ENCODE assay signal across 9 cellular contexts in the genomic region with DNA sequence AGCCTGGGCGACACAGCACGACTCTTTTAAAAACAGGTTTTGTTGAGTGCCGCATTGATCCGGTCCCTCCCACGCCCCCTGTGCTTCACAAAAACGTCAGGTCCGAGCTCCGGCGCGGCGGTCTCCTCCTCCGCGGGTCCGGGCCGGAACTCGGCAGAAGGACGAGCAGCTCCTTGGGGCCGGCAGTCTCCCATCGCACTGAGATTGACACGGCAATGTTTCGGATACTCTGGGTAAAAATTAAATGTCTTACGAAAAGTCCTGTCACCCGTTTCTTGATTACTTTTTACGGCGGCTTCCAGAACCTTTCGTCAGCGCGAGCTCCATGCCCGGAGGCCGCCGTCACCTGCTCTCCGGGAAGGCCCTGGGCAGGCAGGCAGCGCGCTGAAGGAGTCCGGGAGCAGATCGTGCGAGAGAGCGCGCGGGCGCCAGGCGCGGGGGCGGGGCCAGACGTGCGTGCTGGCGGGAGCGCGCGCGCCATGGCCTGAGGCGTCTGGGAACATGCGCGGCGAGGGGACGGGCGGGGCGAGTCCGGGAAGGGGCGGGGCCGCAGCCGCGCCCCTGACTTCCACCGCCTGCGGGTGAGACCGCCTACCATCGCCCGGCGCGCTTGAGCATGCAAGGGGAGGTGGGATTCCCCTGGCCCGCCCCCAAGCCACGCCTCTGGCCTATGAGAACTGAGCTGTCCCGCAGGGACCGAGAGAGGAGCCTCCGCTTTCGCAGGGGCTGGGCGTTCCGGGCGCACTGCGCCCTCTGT. TPM values are rescaled to one million over a fixed set of nuclear protein-coding genes. Genes with fewer than 3 reads are reported as not detected.
DNase-seq lines count a peak whose midpoint lies in the region; ATAC-seq and TF ChIP-seq lines count a peak whose summit lies in the region.
"Had no signal": no experiment of that assay in that cellular context is flagged by ENCODE, and none has a peak within 500 bp of the region (broad histone marks: within the 10 kb centered on the region; RNA-seq: fewer than 3 reads in every experiment).

No MANE protein-coding gene starts in this region.

- H3K27me3 ChIP-seq in spleen (replicated peaks in 1 of 7): no peaks in the 10 kb centered on the region

- DNase-seq in AG09309 (ENCODE audit: low read depth) (peak; percentile 95), NCI-H226 (peak; percentile 97), activated B cell treated with CpG ODN at 0.5 μM for 24 hours (peak; percentile 98), caudate nucleus (lab: John Stamatoyannopoulos, UW) (peak; percentile 43 to 99 (median 97)), inferior parietal cortex (ENCODE audit: extremely low spot score) (peak; percentile 95), spleen (peak; percentile 100)

- 0 to 1% (median 0%) methylated on average over 34 to 80 of the region's 80 CpGs for WGBS in spleen, 5 donors

- TF ChIP-seq CTCF in AG09309 (IDR thresholded peaks at IDR 0.05; ENCODE audit: control insufficient read depth, insufficient read depth, low read depth, low read length, missing control alignments): no peak
- TF ChIP-seq CTCF in activated B cell treated with CpG ODN at 0.5 μM for 24 hours (IDR thresholded peaks at IDR 0.05): no peak
- no peak for TF ChIP-seq CTCF in spleen (IDR thresholded peaks at IDR 0.05 in 8 of 11, conservative IDR thresholded peaks at IDR 0.05 in 3 of 11)

- POLR2A ChIA-PET in activated B cell treated with CpG ODN at 0.5 μM for 24 hours (lab: Charles Lee): interaction anchor here (0.5 to 3.8 kb wide), 19 partner anchors 16 to 853 kb away, joined by 3 to 78 read pairs (median 4); a partner anchor contains a TSS

- H3K27ac ChIP-seq in caudate nucleus (ENCODE audit: low read depth, low read length): peak overlapping the region; percentile 87
- peak overlapping the region; percentile 85 to 95 (median 92) for H3K27ac ChIP-seq in spleen

- peaks cover 0 to 23% (median 12%) of the 10 kb centered on the region in 6 donors for H3K4me1 ChIP-seq in spleen

- peak overlapping the region; percentile 97 for H3K27ac Mint-ChIP-seq in activated B cell treated with CpG ODN at 0.5 μM for 24 hours

- peaks cover 6% of the 10 kb centered on the region for H3K4me1 Mint-ChIP-seq in activated B cell treated with CpG ODN at 0.5 μM for 24 hours

- H3K9me3 ChIP-seq in spleen: no peaks in the 10 kb centered on the region

- peaks cover 6% of the 10 kb centered on the region for H3K36me3 Mint-ChIP-seq in activated B cell treated with CpG ODN at 0.5 μM for 24 hours (ENCODE audit: low read depth)

- no peaks in the 10 kb centered on the region for H3K9me3 Mint-ChIP-seq in activated B cell treated with CpG ODN at 0.5 μM for 24 hours

- no peaks in the 10 kb centered on the region for H3K27me3 Mint-ChIP-seq in activated B cell treated with CpG ODN at 0.5 μM for 24 hours

- H3K36me3 ChIP-seq in spleen: peaks cover 0 to 13% (median 5%) of the 10 kb centered on the region in 6 donors

- ATAC-seq in GM19023 (IDR thresholded peaks at IDR 0.05; ENCODE audit: unreplicated experiment) (peak; percentile 95), HG03196 (IDR thresholded peaks at IDR 0.05; ENCODE audit: unreplicated experiment) (peak; percentile 91), activated B cell treated with CpG ODN at 0.5 μM for 24 hours (ENCODE audit: low read depth) (peak; percentile 96)

- CTCF ChIA-PET in activated B cell treated with CpG ODN at 0.5 μM for 24 hours (lab: Charles Lee): interaction anchor here (0.6 to 2.6 kb wide), 27 partner anchors 8 to 727 kb away, joined by 3 to 31 read pairs (median 4); a partner anchor contains a TSS

- H3K4me3 ChIP-seq in AG09309 (ENCODE audit: control insufficient read depth, low read depth, low read length): peak overlapping the region; percentile 59
- H3K4me3 ChIP-seq in spleen: peak overlapping the region; percentile 50 to 85 (median 56)

- peak in 1 of 3 donors; percentile 53 for TF ChIP-seq POLR2A in spleen (IDR thresholded peaks at IDR 0.05)

- intact Hi-C loops in activated B cell treated with CpG ODN at 0.5 μM for 24 hours (cut with micrococcal nuclease) (loop anchor here (1.0 to 5.0 kb wide), 12 partner anchors 18 to 727 kb away; a partner anchor contains a TSS), spleen (cut with DNase I; ENCODE audit: low total_unique reads) (loop anchor here (10.0 kb wide), 1 partner anchor 59 kb away; no protein-coding TSS in a partner anchor)

- H3K4me3 Mint-ChIP-seq in activated B cell treated with CpG ODN at 0.5 μM for 24 hours: peak overlapping the region; percentile 96

RNA-seq across cellular contexts. Expression of a gene that starts 11.7 kb away (rescaled TPM):
- total RNA-seq in activated B cell treated with CpG ODN at 0.5 μM for 24 hours (not detected in 2 replicates), spleen (1 to 10 TPM; 2.1 to 5.8 (median 3.8) TPM)
- 1 to 10 TPM in 1 of 3 donors, under 1 TPM in 2; 0.57 to 1.8 (median 0.62) TPM for polyA plus RNA-seq in spleen
- total RNA-seq: T-helper 1 cell treated with Interleukin-12 subunit alpha and Interleukin-12 subunit beta and Interleukin-4 antibody, amounts not matched to agents 30 ng/mL and 1 ng/mL, for 36 hours had no signal

RNA-seq across cellular contexts. Expression of a gene that starts 19.3 kb away (rescaled TPM):
- total RNA-seq in activated B cell treated with CpG ODN at 0.5 μM for 24 hours (16.7 and 18.1 TPM in 2 replicates), spleen (10 to 100 TPM in 4 of 7 donors, 1 to 10 TPM in 3; 8.5 to 14.9 (median 11.0) TPM)
- 10 to 100 TPM in 2 of 3 donors, 1 to 10 TPM in 1; 7.6 to 14.2 (median 11.5) TPM for polyA plus RNA-seq in spleen

Comparison
In these comparisons a context has a peak if more than half of its experiments do, and no peak if none do; other contexts are left out.
1. Peak in every context shown above with its lines: DNase-seq, ATAC-seq, H3K4me3 ChIP-seq and H3K27ac ChIP-seq.